Comparison of ENCODE assay signal across 7 cellular contexts in genomic region chr4:189721016-189721993, GRCh38.
DNase-seq lines count a peak whose midpoint lies in the region; ATAC-seq and TF ChIP-seq lines count a peak whose summit lies in the region.
"Not testable (repeated sequence)": the region's sequence is repeated elsewhere in the genome, so short reads cannot be mapped to it uniquely, and the experiment has no call there.

No MANE protein-coding gene starts in this region.

- H3K9me3 Mint-ChIP-seq in activated naive CD8-positive, alpha-beta T cell (ENCODE audit: low read depth); endothelial cell (ENCODE audit: unreplicated experiment): not testable (repeated sequence)
- peaks cover 21% of the 10 kb centered on the region for H3K9me3 Mint-ChIP-seq in nephron

- H3K27me3 Mint-ChIP-seq in activated naive CD8-positive, alpha-beta T cell; endothelial cell (ENCODE audit: unreplicated experiment); nephron (ENCODE audit: low read depth): not testable (repeated sequence)

- peak overlapping the region; percentile 13 for H3K4me3 ChIP-seq in BJ (ENCODE audit: low read depth, low read length)

- not testable (repeated sequence) for H3K36me3 ChIP-seq in BJ (ENCODE audit: control insufficient read depth, insufficient read depth, low read length)

- H3K36me3 Mint-ChIP-seq in activated naive CD8-positive, alpha-beta T cell; endothelial cell (ENCODE audit: low read depth, unreplicated experiment); nephron (ENCODE audit: low read depth): not testable (repeated sequence)

- not testable (repeated sequence) for H3K27me3 ChIP-seq in BJ (ENCODE audit: control insufficient read depth, insufficient read depth, low read length)

- not testable (repeated sequence) for H3K4me1 Mint-ChIP-seq in activated naive CD8-positive, alpha-beta T cell (ENCODE audit: low read depth); endothelial cell (ENCODE audit: unreplicated experiment); nephron

- POLR2A ChIA-PET in BJ (lab: Charles Lee), result not testable (repeated sequence)

- peak; percentile 33 to 39 for ATAC-seq in left cardiac atrium

- intact Hi-C loops in left cardiac atrium (cut with DNase I), result not testable (repeated sequence)

- H3K4me3 Mint-ChIP-seq in activated naive CD8-positive, alpha-beta T cell, result peak overlapping the region; percentile 42
- peak overlapping the region; percentile 86 for H3K4me3 Mint-ChIP-seq in endothelial cell (ENCODE audit: unreplicated experiment)
- H3K4me3 Mint-ChIP-seq in nephron, result peak overlapping the region; percentile 46 to 66 (median 59)

- CTCF ChIA-PET in BJ (lab: Yijun Ruan, JAX), result not testable (repeated sequence)

- not testable (repeated sequence) for DNase-seq in BJ (ENCODE audit: low read depth); endothelial cell (ENCODE audit: low spot score); left cardiac atrium
- DNase-seq in HT1080 (ENCODE audit: low read depth), result peak; percentile 20
- peak; percentile 22 for DNase-seq in OCI-M1 (lab: John Stamatoyannopoulos, UW)

- not testable (repeated sequence) for TF ChIP-seq CTCF in BJ (IDR thresholded peaks at IDR 0.05; ENCODE audit: insufficient read depth, low read depth, low read length); endothelial cell (IDR thresholded peaks at IDR 0.05; ENCODE audit: unreplicated experiment); nephron (IDR thresholded peaks at IDR 0.05; ENCODE audit: unreplicated experiment in 3 of 3)

- not testable (repeated sequence) for H3K27ac Mint-ChIP-seq in activated naive CD8-positive, alpha-beta T cell; endothelial cell (ENCODE audit: unreplicated experiment); nephron
